Comparison of ENCODE assay signal across 21 cellular contexts in the genomic region with DNA sequence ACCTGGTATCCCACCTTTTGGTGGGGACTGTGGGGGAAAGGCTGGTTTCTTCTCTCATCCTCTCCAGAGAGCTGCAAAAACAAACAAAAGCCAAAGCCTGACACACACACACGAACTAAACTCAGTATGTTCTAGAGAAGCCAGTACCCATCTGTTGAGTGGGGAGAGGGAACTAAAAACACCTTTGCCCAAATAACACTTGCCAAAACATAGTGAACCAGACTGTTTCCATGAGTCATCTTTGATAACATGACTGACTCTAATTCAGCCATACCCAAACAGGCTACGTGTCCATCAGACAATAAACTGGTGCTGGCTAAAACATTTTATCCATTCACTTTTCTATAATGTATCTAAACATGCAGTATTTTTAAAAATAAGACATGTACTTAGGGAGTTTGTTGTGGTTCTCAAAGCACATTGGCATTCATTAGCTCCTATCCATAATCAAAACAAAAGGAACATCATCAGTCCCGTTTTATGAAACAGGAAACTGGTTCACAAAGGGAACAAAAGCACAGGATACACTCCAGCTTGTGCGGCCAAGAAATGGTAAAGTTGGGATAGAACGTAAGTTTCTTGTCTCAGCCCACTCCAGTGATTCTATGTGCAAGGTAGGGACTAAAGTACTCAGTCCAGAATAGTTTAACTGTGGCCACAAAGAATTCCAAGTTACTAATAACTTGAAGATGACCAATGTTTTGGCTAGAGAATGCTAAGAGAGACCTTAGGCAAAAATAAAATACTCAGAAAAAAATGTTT. TPM values are rescaled to one million over a fixed set of nuclear protein-coding genes. Genes with fewer than 3 reads are reported as not detected.
A peak's percentile ranks its signal among the peaks of the same experiment; 100 is the strongest.
DNase-seq lines count a peak whose midpoint lies in the region; ATAC-seq and TF ChIP-seq lines count a peak whose summit lies in the region.
"Had no signal": no experiment of that assay in that cellular context is flagged by ENCODE, and none has a peak within 500 bp of the region (broad histone marks: within the 10 kb centered on the region; RNA-seq: fewer than 3 reads in every experiment).

No MANE protein-coding gene starts in this region.

- H3K79me1 ChIP-seq in IMR-90 (ENCODE audit: low read depth in 1 of 2, low read length in 2 of 2), result peaks cover 0 to 7% of the 10 kb centered on the region in 2 experiments; a peak in 1 of 4 replicates
- no peaks in the 10 kb centered on the region for H3K79me1 ChIP-seq in neuronal stem cell (ENCODE audit: low read depth, low read length)

- in situ Hi-C loops in IMR-90 (cut with MboI; ENCODE audit: low sequenced_read_pairs), result no loop called here

- H3K14ac ChIP-seq in IMR-90 (replicated peaks; ENCODE audit: low read depth, low read length) (no peak overlapping the region), neuronal stem cell (ENCODE audit: low read length) (no peak overlapping the region)

- H3K36me3 ChIP-seq in IMR-90 (ENCODE audit: control insufficient read depth, insufficient read depth, low read length), result no peaks in the 10 kb centered on the region
- H3K36me3 ChIP-seq in neuronal stem cell (replicated peaks in 1 of 2; ENCODE audit: control insufficient read depth in 2 of 2, insufficient read depth in 2 of 2, low read length in 2 of 2), result no peaks in the 10 kb centered on the region
- no peaks in the 10 kb centered on the region for H3K36me3 ChIP-seq in GM23338 (ENCODE audit: insufficient read depth)
- peaks cover 54% of the 10 kb centered on the region for H3K36me3 ChIP-seq in BE2C
- H3K36me3 ChIP-seq: gastrocnemius medialis had no signal

- CTCF ChIA-PET in IMR-90 (lab: Yijun Ruan, JAX), result interaction anchor here (0.5 kb wide), 1 partner anchor 16 kb away, joined by 3 read pairs; a partner anchor contains a TSS

- no peak overlapping the region for H2BK15ac ChIP-seq in IMR-90 (ENCODE audit: low read depth, low read length)
- no peak overlapping the region for H2BK15ac ChIP-seq in neuronal stem cell (ENCODE audit: low read length)

- no peaks in the 10 kb centered on the region for H3K9me3 Mint-ChIP-seq in GM23338
- H3K9me3 Mint-ChIP-seq: activated naive CD4-positive, alpha-beta T cell treated with anti-CD3 and anti-CD28 coated beads, Interleukin-2, amount 10 ng/mL, durations not matched to agents 7 days and 5 days; CD8-positive, alpha-beta memory T cell had no signal

- H4K5ac ChIP-seq in IMR-90 (ENCODE audit: low read depth, low read length), result no peak overlapping the region

- dilution Hi-C loops in IMR-90 (cut with HindIII; ENCODE audit: low sequenced_read_pairs, unreplicated experiment), result no loop called here

- H3K18ac ChIP-seq in IMR-90 (ENCODE audit: low read depth, low read length) (no peak overlapping the region), neuronal stem cell (ENCODE audit: low read length) (no peak overlapping the region)

- WGBS in IMR-90 (ENCODE audit: extremely low coverage in 2 of 2, insufficient read length in 1 of 2), 2 experiments, result no CpG with 5 or more reads among the region's 5 CpGs
- no CpG with 5 or more reads among the region's 5 CpGs for WGBS in neuronal stem cell (ENCODE audit: extremely low coverage in 2 of 2, insufficient read length in 2 of 2, insufficient replicate concordance in 1 of 2), 2 donors
- 49 to 73% methylated on average over 5 of the region's 5 CpGs for WGBS in lower leg skin, 2 donors

- no peak overlapping the region for H2BK12ac ChIP-seq in neuronal stem cell (ENCODE audit: low read length)

- H2BK20ac ChIP-seq in IMR-90 (ENCODE audit: low read depth, low read length), result no peak overlapping the region

- no peaks in the 10 kb centered on the region for H3K79me2 ChIP-seq in GM23338 (replicated peaks; ENCODE audit: insufficient read depth)

- H3K9me1 ChIP-seq in IMR-90 (ENCODE audit: insufficient read depth, low read length), result peaks cover under 1% of the 10 kb centered on the region

- BruUV-seq in IMR-90 (replicated peaks; lab: Mats Ljungman, UMichigan), result no TSS peak

- H3K23ac ChIP-seq in IMR-90 (ENCODE audit: low read depth, low read length) (no peak overlapping the region), neuronal stem cell (ENCODE audit: low read depth, low read length, poor library complexity) (no peak overlapping the region)

- POLR2A ChIA-PET in IMR-90 (lab: Charles Lee; ENCODE audit: unreplicated experiment), result no interaction called here

- H4K91ac ChIP-seq in IMR-90 (ENCODE audit: insufficient read depth, low read depth, low read length) (no peak overlapping the region), neuronal stem cell (ENCODE audit: low read depth, low read length, poor library complexity) (no peak overlapping the region)

- TF ChIP-seq POLR2A in IMR-90 (IDR thresholded peaks at IDR 0.05; ENCODE audit: low read depth, low read length) (no peak), lower leg skin (IDR thresholded peaks at IDR 0.05) (no peak)

- no peak overlapping the region for H2AK9ac ChIP-seq in IMR-90 (replicated peaks; ENCODE audit: low read depth, low read length, poor library complexity)

- ATAC-seq in IMR-90 (ENCODE audit: low read depth) (no peak), GM23338 (no peak)
- ATAC-seq: gastrocnemius medialis had no signal

- H3K27ac Mint-ChIP-seq in GM23338, result no peak overlapping the region
- H3K27ac Mint-ChIP-seq: activated naive CD4-positive, alpha-beta T cell treated with anti-CD3 and anti-CD28 coated beads, Interleukin-2, amount 10 ng/mL, durations not matched to agents 7 days and 5 days had no signal

- H3K27me3 ChIP-seq in IMR-90 (ENCODE audit: control insufficient read depth, insufficient read depth, low read length), result no peaks in the 10 kb centered on the region
- no peaks in the 10 kb centered on the region for H3K27me3 ChIP-seq in neuronal stem cell (ENCODE audit: control insufficient read depth in 3 of 3, insufficient read depth in 3 of 3, low read depth in 1 of 3, low read length in 3 of 3)
- H3K27me3 ChIP-seq in GM23338 (ENCODE audit: insufficient read depth), result no peaks in the 10 kb centered on the region
- H3K27me3 ChIP-seq in BE2C, result no peaks in the 10 kb centered on the region
- H3K27me3 ChIP-seq: gastrocnemius medialis, neutrophil had no signal

- H2BK5ac ChIP-seq in IMR-90 (ENCODE audit: low read depth, low read length, poor library complexity, severe bottlenecking) (no peak overlapping the region), neuronal stem cell (ENCODE audit: low read length) (no peak overlapping the region)

- H3K36me3 Mint-ChIP-seq in GM23338 (ENCODE audit: low read depth), result peaks cover 13% of the 10 kb centered on the region

- no peaks in the 10 kb centered on the region for H3F3A ChIP-seq in GM23338 (replicated peaks; ENCODE audit: low read depth)

- H3K9ac ChIP-seq in IMR-90 (ENCODE audit: low read depth, low read length) (no peak overlapping the region), neuronal stem cell (ENCODE audit: low read depth, low read length, poor library complexity) (no peak overlapping the region)

- intact Hi-C loops in IMR-90 (cut with micrococcal nuclease) (no loop called here), lower leg skin (cut with DNase I; ENCODE audit: low total_unique reads) (no loop called here)

- H3K4ac ChIP-seq in IMR-90 (ENCODE audit: low read depth, low read length), result no peak overlapping the region
- H3K4ac ChIP-seq in neuronal stem cell (ENCODE audit: low read length), result no peak overlapping the region

- no peak overlapping the region for H3K56ac ChIP-seq in IMR-90 (ENCODE audit: extremely low read depth, insufficient read depth, low read length)

- H4K20me1 ChIP-seq in IMR-90 (ENCODE audit: insufficient read depth, low read length) (peaks cover under 1% of the 10 kb centered on the region; the same call in 1 of the 2 replicates), GM23338 (replicated peaks; ENCODE audit: insufficient read depth) (no peaks in the 10 kb centered on the region)

- H3K4me2 ChIP-seq in IMR-90 (ENCODE audit: low read depth, low read length), result peak overlapping the region; percentile 43; the same call in 1 of the 2 replicates
- no peak overlapping the region for H3K4me2 ChIP-seq in neuronal stem cell (ENCODE audit: insufficient read depth, low read length, poor library complexity, severe bottlenecking)
- H3K4me2 ChIP-seq in GM23338, result no peak overlapping the region

- H2BK120ac ChIP-seq in IMR-90 (ENCODE audit: low read depth, low read length) (no peak overlapping the region), neuronal stem cell (ENCODE audit: low read depth, low read length) (no peak overlapping the region)

- H3K27ac ChIP-seq in IMR-90 (ENCODE audit: insufficient read depth, low read length) (no peak overlapping the region), neuronal stem cell (replicated peaks; ENCODE audit: low read length) (no peak overlapping the region), GM23338 (ENCODE audit: low read depth) (no peak overlapping the region)
- H3K27ac ChIP-seq: epithelial cell of prostate, neutrophil, thoracic aorta had no signal

- H3K4me3 ChIP-seq in IMR-90 (ENCODE audit: insufficient read depth, low read depth, low read length) (no peak overlapping the region), neuronal stem cell (ENCODE audit: low read length in 2 of 2) (no peak overlapping the region), GM23338 (no peak overlapping the region), BE2C (ENCODE audit: low read depth, low read length) (no peak overlapping the region), lower leg skin (ENCODE audit: low read depth, poor library complexity, severe bottlenecking) (no peak overlapping the region)
- H3K4me3 ChIP-seq: gastrocnemius medialis, thoracic aorta had no signal

- H2AFZ ChIP-seq in IMR-90 (replicated peaks; ENCODE audit: low read length, poor library complexity) (no peak overlapping the region), neuronal stem cell (ENCODE audit: low read length) (peak overlapping the region; percentile 8), GM23338 (no peak overlapping the region)

- H2AK5ac ChIP-seq in IMR-90 (ENCODE audit: low read depth, low read length) (no peak overlapping the region), neuronal stem cell (ENCODE audit: low read depth, low read length) (no peak overlapping the region)

- peak; percentile 13 for DNase-seq in Ammon's horn (ENCODE audit: low spot score)
- DNase-seq in IMR-90, result peak; percentile 16
- DNase-seq in dermis microvascular lymphatic vessel endothelial cell (ENCODE audit: low read depth in 2 of 2), result peak; percentile 82 to 88
- no peak for DNase-seq in neuronal stem cell (ENCODE audit: low spot score)
- DNase-seq in GM23338 (ENCODE audit: low spot score), result no peak
- no peak for DNase-seq in BE2C
- DNase-seq in lower leg skin (ENCODE audit: low spot score in 2 of 2), result no peak
- no peak for DNase-seq in mesenteric fat pad (ENCODE audit: low spot score)
- DNase-seq: activated CD4-positive, alpha-beta T cell treated with anti-CD3 and anti-CD28 coated beads, Interleukin-2, amount 50 U/mL, for 1 hour; activated naive CD4-positive, alpha-beta T cell treated with anti-CD3 and anti-CD28 coated beads, Interleukin-2, amount 10 ng/mL, durations not matched to agents 7 days and 5 days; CD8-positive, alpha-beta memory T cell; cortex of kidney; EL; gastrocnemius medialis; kidney glomerular epithelial cell; NCI-H1048; NCI-H2081; NCI-H526 had no signal

- H3K9me3 ChIP-seq in IMR-90 (ENCODE audit: control insufficient read depth, insufficient read depth, low read length) (no peaks in the 10 kb centered on the region), neuronal stem cell (replicated peaks in 1 of 2; ENCODE audit: control insufficient read depth in 2 of 2, insufficient read depth in 1 of 2, low read depth in 1 of 2, low read length in 2 of 2) (no peaks in the 10 kb centered on the region), BE2C (no peaks in the 10 kb centered on the region)
- H3K9me3 ChIP-seq: gastrocnemius medialis, neutrophil, thoracic aorta had no signal

- TF ChIP-seq CTCF in IMR-90 (conservative IDR thresholded peaks at IDR 0.05; ENCODE audit: low read depth, low read length) (no peak), GM23338 (conservative IDR thresholded peaks at IDR 0.05; ENCODE audit: low read depth in 2 of 2) (no peak), BE2C (IDR thresholded peaks at IDR 0.05; ENCODE audit: low read depth, low read length) (no peak), lower leg skin (IDR thresholded peaks at IDR 0.05) (no peak)

- H4K8ac ChIP-seq in IMR-90 (ENCODE audit: low read depth in 2 of 2, low read length in 2 of 2) (no peak overlapping the region), neuronal stem cell (ENCODE audit: low read depth, low read length) (no peak overlapping the region)

- peaks cover 27% of the 10 kb centered on the region for H3K4me1 Mint-ChIP-seq in GM23338

- no peak overlapping the region for H3K4me3 Mint-ChIP-seq in GM23338
- H3K4me3 Mint-ChIP-seq: activated naive CD4-positive, alpha-beta T cell treated with anti-CD3 and anti-CD28 coated beads, Interleukin-2, amount 10 ng/mL, durations not matched to agents 7 days and 5 days; CD8-positive, alpha-beta memory T cell had no signal

- H3K27me3 Mint-ChIP-seq in GM23338 (ENCODE audit: insufficient read depth, low read depth, poor library complexity), result no peaks in the 10 kb centered on the region
- H3K27me3 Mint-ChIP-seq: activated naive CD4-positive, alpha-beta T cell treated with anti-CD3 and anti-CD28 coated beads, Interleukin-2, amount 10 ng/mL, durations not matched to agents 7 days and 5 days had no signal

- peaks cover 1% of the 10 kb centered on the region for H3K4me1 ChIP-seq in IMR-90 (ENCODE audit: control insufficient read depth, insufficient read depth, low read length)
- H3K4me1 ChIP-seq in neuronal stem cell (ENCODE audit: control insufficient read depth in 2 of 2, insufficient read depth in 1 of 2, low read depth in 1 of 2, low read length in 2 of 2), result peaks cover 0 to 15% of the 10 kb centered on the region in 2 donors
- H3K4me1 ChIP-seq in GM23338 (ENCODE audit: insufficient read depth), result peaks cover 7% of the 10 kb centered on the region; the same call in 1 of the 2 replicates
- H3K4me1 ChIP-seq in BE2C, result peaks cover 25% of the 10 kb centered on the region

- no peak for TF ChIP-seq RAD21 in IMR-90 (IDR thresholded peaks at IDR 0.05; ENCODE audit: low read length)

- no peaks in the 10 kb centered on the region for H3K9me2 ChIP-seq in GM23338 (ENCODE audit: insufficient read depth)

RNA-seq across cellular contexts. Expression of a gene that starts 16.1 kb away (rescaled TPM):
- 5.9 and 7.2 TPM in 2 replicates for total RNA-seq in IMR-90 (2012; rRNA removed)
- 5.6 and 6.0 TPM in 2 replicates for polyA plus RNA-seq in IMR-90 (2012; rRNA removed)
- polyA plus RNA-seq in IMR-90 (2012; cell fraction: cytosol; rRNA removed), result 4.4 and 6.9 TPM in 2 replicates
- polyA plus RNA-seq in IMR-90 (2012; cell fraction: nucleus; rRNA removed; ENCODE audit: low replicate concordance), result 2.1 and 5.4 TPM in 2 replicates
- total RNA-seq in dermis microvascular lymphatic vessel endothelial cell, result 16.4 and 23.9 TPM in 2 replicates
- 0.14 TPM for polyA plus RNA-seq in neuronal stem cell (2013, experiment 1 of 2)
- polyA plus RNA-seq in neuronal stem cell (2013, experiment 2 of 2), result 0.19 TPM
- total RNA-seq in GM23338 (2014; rRNA removed; shearing (Covaris generic)), result 5.4 and 7.2 TPM in 2 replicates
- 5.1 and 5.9 TPM in 2 replicates for polyA plus RNA-seq in GM23338 (2016; fragmentation: Nextera tagmentation; extraction: Ambion mirVana)
- polyA plus RNA-seq in BE2C (2012; ENCODE audit: insufficient read depth, insufficient read length, low read depth), result 37.3 TPM
- 10 to 100 TPM in 2 of 4 donors, 1 to 10 TPM in 2; 6.6 to 17.9 (median 13.0) TPM for total RNA-seq in lower leg skin
- total RNA-seq in mesenteric fat pad, result 9.7 TPM

RNA-seq across cellular contexts. Expression of a gene that starts 30.0 kb away (rescaled TPM):
- total RNA-seq in IMR-90 (2012; rRNA removed) (5.4 and 6.9 TPM in 2 replicates), dermis microvascular lymphatic vessel endothelial cell (19.1 and 37.3 TPM in 2 replicates), lower leg skin (1 to 10 TPM; 6.6 to 9.3 (median 7.5) TPM), mesenteric fat pad (9.5 TPM)
- polyA plus RNA-seq in IMR-90 (2012; rRNA removed) (1.7 and 2.8 TPM in 2 replicates), GM23338 (2016; fragmentation: Nextera tagmentation; extraction: Ambion mirVana) (2.8 and 3.0 TPM in 2 replicates)
- polyA plus RNA-seq in IMR-90 (2012; cell fraction: cytosol; rRNA removed), result 0.48 and 0.64 TPM in 2 replicates
- 0.39 and 2.6 TPM in 2 replicates for polyA plus RNA-seq in IMR-90 (2012; cell fraction: nucleus; rRNA removed; ENCODE audit: low replicate concordance)
- 4.4 TPM for polyA plus RNA-seq in neuronal stem cell (2013, experiment 1 of 2)
- polyA plus RNA-seq in neuronal stem cell (2013, experiment 2 of 2), result 4.2 TPM
- 5.9 and 7.4 TPM in 2 replicates for total RNA-seq in GM23338 (2014; rRNA removed; shearing (Covaris generic))
- 12.9 TPM for polyA plus RNA-seq in BE2C (2012; ENCODE audit: insufficient read depth, insufficient read length, low read depth)

RNA-seq across cellular contexts. Expression of a gene that starts 40.1 kb away (rescaled TPM):
- total RNA-seq in IMR-90 (2012; rRNA removed) (not detected in 2 replicates), dermis microvascular lymphatic vessel endothelial cell (0.13 and 0.76 TPM in 2 replicates), lower leg skin (under 1 TPM in 1 of 4 donors, not detected in 3; 0.13 TPM), mesenteric fat pad (not detected)
- polyA plus RNA-seq in IMR-90 (2012; rRNA removed) (0.02 TPM in 1 of 2 replicates, not detected in the other), GM23338 (2016; fragmentation: Nextera tagmentation; extraction: Ambion mirVana) (83.9 and 99.5 TPM in 2 replicates)
- polyA plus RNA-seq in IMR-90 (2012; cell fraction: cytosol; rRNA removed), result not detected in 2 replicates
- polyA plus RNA-seq in IMR-90 (2012; cell fraction: nucleus; rRNA removed; ENCODE audit: low replicate concordance), result not detected in 2 replicates
- polyA plus RNA-seq in neuronal stem cell (2013, experiment 1 of 2), result 0.28 TPM
- polyA plus RNA-seq in neuronal stem cell (2013, experiment 2 of 2), result 0.33 TPM
- 44.2 and 46.2 TPM in 2 replicates for total RNA-seq in GM23338 (2014; rRNA removed; shearing (Covaris generic))
- polyA plus RNA-seq in BE2C (2012; ENCODE audit: insufficient read depth, insufficient read length, low read depth), result 164 TPM
- total RNA-seq: CD8-positive, alpha-beta memory T cell; gastrocnemius medialis; thoracic aorta had no signal
- polyA plus RNA-seq: CD8-positive, alpha-beta memory T cell had no signal

Comparison
In these comparisons a context has a peak if more than half of its experiments do, and no peak if none do; other contexts are left out.
1. DNase-seq: peak in Ammon's horn (single experiment), IMR-90 (single experiment) and dermis microvascular lymphatic vessel endothelial cell (2 of 2); none in neuronal stem cell (single experiment), GM23338 (single experiment), BE2C (single experiment), lower leg skin (0 of 2) and mesenteric fat pad (single experiment).
2. RNA of a gene that starts 40.1 kb away (total RNA-seq): 44.2 to 46.2 TPM in GM23338; not detected in mesenteric fat pad (single experiment), 0.13 to 0.76 TPM in dermis microvascular lymphatic vessel endothelial cell, not detected in IMR-90 and 0.13 TPM in lower leg skin; every median in the first group is over 10 times any median in the second.